Comparison of ENCODE assay signal across 8 cellular contexts in genomic region chr21:45152265-45152746, GRCh38.
A peak's percentile ranks its signal among the peaks of the same experiment; 100 is the strongest.
DNase-seq lines count a peak whose midpoint lies in the region; ATAC-seq and FAIRE-seq lines count a peak whose summit lies in the region.

No MANE protein-coding gene starts in this region.

- peak; percentile 25 for DNase-seq in NCI-H2227 treated with DMSO at 0.1 percent for 48 hours (lab: John Stamatoyannopoulos, UW)
- DNase-seq in activated CD8-positive, alpha-beta memory T cell treated with anti-CD3 and anti-CD28 coated beads, Interleukin-2, amount 50 U/mL, for 4 hours = peak; percentile 71
- peak in 41 of 42 donors; percentile 35 to 84 (median 60) for DNase-seq in head of caudate nucleus
- peak; percentile 66 for DNase-seq in small intestine
- DNase-seq in NCI-H446 treated with DMSO at 0.1 percent for 48 hours (lab: John Stamatoyannopoulos, UW) = no peak
- no peak for DNase-seq in DMS 273 treated with DMSO at 0.1 percent for 48 hours (lab: John Stamatoyannopoulos, UW)

- H3K4me3 ChIP-seq in BLaER1 treated with 17β-estradiol and CSF1 and Interleukin-3, amounts not matched to agents 10 nM and 100 nM = peak overlapping the region in 1 of 10 experiments; percentile 16; a peak in 2 of 20 replicates
- H3K4me3 ChIP-seq in small intestine (ENCODE audit: low read depth in 1 of 2, low read length in 2 of 2) = no peak overlapping the region

- peak overlapping the region in 4 of 11 experiments; percentile 1 to 18 (median 8); a peak in 1 of 22 replicates for H3K27ac ChIP-seq in BLaER1 treated with 17β-estradiol and CSF1 and Interleukin-3, amounts not matched to agents 10 nM and 100 nM
- no peak overlapping the region for H3K27ac ChIP-seq in small intestine (ENCODE audit: low read depth in 1 of 2, low read length in 1 of 2)

- H3K36me3 ChIP-seq in BLaER1 treated with 17β-estradiol and CSF1 and Interleukin-3, amounts not matched to agents 10 nM and 100 nM = peaks cover 0 to 43% (median 15%) of the 10 kb centered on the region in 11 experiments; a peak in 17 of 22 replicates
- H3K36me3 ChIP-seq in small intestine (ENCODE audit: control insufficient read depth in 2 of 2, insufficient read depth in 2 of 2, low read length in 2 of 2) = no peaks in the 10 kb centered on the region

- H3K9me3 ChIP-seq in BLaER1 treated with 17β-estradiol and CSF1 and Interleukin-3, amounts not matched to agents 10 nM and 100 nM (replicated peaks in 1 of 11) = peaks cover under 1 to 22% (median 13%) of the 10 kb centered on the region in 11 experiments; a peak in 21 of 22 replicates
- H3K9me3 ChIP-seq in small intestine (ENCODE audit: control insufficient read depth, low read depth) = no peaks in the 10 kb centered on the region

- H3K27me3 ChIP-seq in BLaER1 treated with 17β-estradiol and CSF1 and Interleukin-3, amounts not matched to agents 10 nM and 100 nM = peaks cover 0 to 12% (median 7%) of the 10 kb centered on the region in 11 experiments; a peak in 8 of 22 replicates
- H3K27me3 ChIP-seq in small intestine (ENCODE audit: control insufficient read depth in 2 of 2, insufficient read depth in 2 of 2, low read length in 2 of 2) = no peaks in the 10 kb centered on the region

- FAIRE-seq in small intestine (lab: Jason Lieb, UNC) = no peak

- H3K4me1 ChIP-seq in BLaER1 treated with 17β-estradiol and CSF1 and Interleukin-3, amounts not matched to agents 10 nM and 100 nM = peaks cover 33 to 75% (median 54%) of the 10 kb centered on the region in 10 experiments
- H3K4me1 ChIP-seq in small intestine (ENCODE audit: control insufficient read depth in 2 of 2, insufficient read depth in 1 of 2, low read depth in 1 of 2, low read length in 1 of 2) = no peaks in the 10 kb centered on the region

- H4K20me1 ChIP-seq in BLaER1 treated with 17β-estradiol and CSF1 and Interleukin-3, amounts not matched to agents 10 nM and 100 nM = peaks cover 0 to 81% (median 64%) of the 10 kb centered on the region in 11 experiments; a peak in 18 of 22 replicates

- H3K4me2 ChIP-seq in BLaER1 treated with 17β-estradiol and CSF1 and Interleukin-3, amounts not matched to agents 10 nM and 100 nM = peak overlapping the region; percentile 73 to 98 (median 90)

- H3K9ac ChIP-seq in BLaER1 treated with 17β-estradiol and CSF1 and Interleukin-3, amounts not matched to agents 10 nM and 100 nM = peak overlapping the region in 6 of 11 experiments; percentile 0 to 42 (median 22); a peak in 4 of 22 replicates

- intact Hi-C loops in head of caudate nucleus (cut with DNase I) = no loop called here

- WGBS in small intestine, 3 donors = 36 to 39% (median 38%) methylated on average over 24 of the region's 24 CpGs

- ATAC-seq in HG03439 (IDR thresholded peaks at IDR 0.05; ENCODE audit: unreplicated experiment) = no peak

Comparison
In these comparisons a context has a peak if more than half of its experiments do, and no peak if none do; other contexts are left out.
1. DNase-seq: peak in NCI-H2227 treated with DMSO at 0.1 percent for 48 hours (single experiment), activated CD8-positive, alpha-beta memory T cell treated with anti-CD3 and anti-CD28 coated beads, Interleukin-2, amount 50 U/mL, for 4 hours (single experiment), head of caudate nucleus (41 of 42) and small intestine (single experiment); none in NCI-H446 treated with DMSO at 0.1 percent for 48 hours (single experiment) and DMS 273 treated with DMSO at 0.1 percent for 48 hours (single experiment).